9 cellular contexts compared by ENCODE assay signal in genomic region chr1:89378001-89378400, GRCh38. TPM values are rescaled to one million over a fixed set of nuclear protein-coding genes. Genes with fewer than 3 reads are reported as not detected.
"Had no signal": no experiment of that assay in that cellular context is flagged by ENCODE, and none has a peak within 500 bp of the region (broad histone marks: within the 10 kb centered on the region; RNA-seq: fewer than 3 reads in every experiment).

No MANE protein-coding gene starts in this region.

- H3K27ac Mint-ChIP-seq: H9, IgD-negative memory B cell had no signal

- DNase-seq: GOT3, H9, HCEC 1CT, KBM-7 had no signal

- ATAC-seq: HepG2 had no signal

- H3K27ac ChIP-seq: HL-60 had no signal

- H3K4me3 Mint-ChIP-seq: IgD-negative memory B cell had no signal

- H3K9me3 Mint-ChIP-seq: H9 had no signal

- FAIRE-seq: H54, HepG2 had no signal

RNA-seq across cellular contexts. Expression of gene GBP6, which starts 14.1 kb away (rescaled TPM):
- total RNA-seq: H9, HepG2, HT1080 had no signal
- polyA plus RNA-seq: HepG2, IgD-negative memory B cell had no signal
